Comparison of ENCODE assay signal across 8 cellular contexts in the genomic region with DNA sequence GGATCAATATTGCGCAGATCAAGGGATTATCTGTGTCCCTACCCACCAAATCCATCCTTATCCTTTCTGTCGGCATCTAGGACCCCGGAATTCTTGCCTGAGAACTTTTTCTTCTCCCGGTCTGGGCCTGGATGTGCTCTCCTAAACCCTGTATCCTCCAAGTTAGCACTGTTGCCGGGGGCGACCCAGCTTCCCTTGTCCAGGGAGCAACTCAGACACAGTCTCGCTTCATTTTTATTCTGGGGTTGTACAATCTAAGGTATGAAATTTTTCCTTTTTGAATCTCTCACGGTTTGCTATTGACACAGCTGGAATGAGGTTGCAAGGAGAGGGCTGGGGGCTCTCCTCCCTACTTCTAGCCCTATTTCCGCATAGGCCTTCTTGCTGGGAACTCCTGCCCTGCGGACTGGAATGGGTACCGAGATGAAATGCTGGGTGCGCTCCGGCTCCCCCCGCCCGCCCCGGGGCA. TPM values are rescaled to one million over a fixed set of nuclear protein-coding genes. Genes with fewer than 3 reads are reported as not detected.
A peak's percentile ranks its signal among the peaks of the same experiment; 100 is the strongest.
DNase-seq lines count a peak whose midpoint lies in the region; ATAC-seq and TF ChIP-seq lines count a peak whose summit lies in the region.

No MANE protein-coding gene starts in this region.

- H3K9ac ChIP-seq in MM.1S (ENCODE audit: low read length), result peak overlapping the region; percentile 83; the same call in 1 of the 2 replicates

- peaks cover 34% of the 10 kb centered on the region for H3K4me1 Mint-ChIP-seq in nephron progenitor cell

- H3K9me3 ChIP-seq in MM.1S (replicated peaks; ENCODE audit: insufficient read depth, low read length) (no peaks in the 10 kb centered on the region), ectodermal cell (ENCODE audit: control insufficient read depth, low read length) (no peaks in the 10 kb centered on the region)

- peaks cover 4% of the 10 kb centered on the region; the same call in 1 of the 2 replicates for H3K4me1 ChIP-seq in MM.1S (ENCODE audit: low read length)
- H3K4me1 ChIP-seq in ectodermal cell (ENCODE audit: control insufficient read depth, insufficient read depth, low read length), result no peaks in the 10 kb centered on the region

- H3K27me3 ChIP-seq in MM.1S (replicated peaks; ENCODE audit: insufficient read depth, low read length) (no peaks in the 10 kb centered on the region), ectodermal cell (ENCODE audit: control insufficient read depth, insufficient read depth, low read length, poor library complexity, severe bottlenecking) (no peaks in the 10 kb centered on the region)

- H3F3A ChIP-seq in MM.1S (ENCODE audit: insufficient read depth, low read length), result no peaks in the 10 kb centered on the region

- H4K20me1 ChIP-seq in MM.1S (ENCODE audit: insufficient read depth, low read length), result no peaks in the 10 kb centered on the region

- H3K4me3 Mint-ChIP-seq in nephron progenitor cell, result peak overlapping the region; percentile 96

- H3K9me3 Mint-ChIP-seq in nephron progenitor cell, result no peaks in the 10 kb centered on the region

- peak overlapping the region; percentile 97 for H3K27ac Mint-ChIP-seq in nephron progenitor cell

- ATAC-seq in GM19467 (IDR thresholded peaks at IDR 0.05; ENCODE audit: unreplicated experiment), result no peak
- no peak for ATAC-seq in GM21360 (IDR thresholded peaks at IDR 0.05; ENCODE audit: unreplicated experiment)
- no peak for ATAC-seq in HG03039 (IDR thresholded peaks at IDR 0.05; ENCODE audit: unreplicated experiment)

- DNase-seq in GM12864 (ENCODE audit: low read depth) (no peak), MM.1S (no peak), nephron progenitor cell (peak; percentile 30), GOT3 (lab: John Stamatoyannopoulos, UW) (no peak)

- H3K36me3 Mint-ChIP-seq in nephron progenitor cell (ENCODE audit: low read depth), result peaks cover 22% of the 10 kb centered on the region

- H3K27me3 Mint-ChIP-seq in nephron progenitor cell (ENCODE audit: low read depth, poor library complexity), result peaks cover 2% of the 10 kb centered on the region

- H3K4me3 ChIP-seq in GM12864 (ENCODE audit: low read depth, low read length), result peak overlapping the region; percentile 94; the same call in 1 of the 2 replicates
- H3K4me3 ChIP-seq in MM.1S (ENCODE audit: low read length), result peak overlapping the region; percentile 85; the same call in 1 of the 2 replicates
- H3K4me3 ChIP-seq in ectodermal cell (ENCODE audit: insufficient read depth, low read depth, low read length), result peak overlapping the region; percentile 58

- H3K4me2 ChIP-seq in MM.1S (ENCODE audit: low read depth, low read length), result peak overlapping the region; percentile 85; the same call in 1 of the 2 replicates

- H3K36me3 ChIP-seq in MM.1S (replicated peaks; ENCODE audit: insufficient read depth, low read length), result no peaks in the 10 kb centered on the region
- H3K36me3 ChIP-seq in ectodermal cell (ENCODE audit: control insufficient read depth, insufficient read depth, low read length), result no peaks in the 10 kb centered on the region

- 36 to 39% methylated on average over 16 of the region's 16 CpGs for WGBS in ectodermal cell, 2 experiments

- TF ChIP-seq CTCF in GM12864 (IDR thresholded peaks at IDR 0.05; ENCODE audit: low read depth, low read length, missing control alignments), result no peak
- TF ChIP-seq CTCF in MM.1S (IDR thresholded peaks at IDR 0.05; ENCODE audit: low read length), result no peak
- TF ChIP-seq CTCF in nephron progenitor cell (IDR thresholded peaks at IDR 0.05), result no peak

- no peak overlapping the region for H3K27ac ChIP-seq in MM.1S (ENCODE audit: low read length)
- peak overlapping the region; percentile 69 for H3K27ac ChIP-seq in ectodermal cell (ENCODE audit: insufficient read depth, low read depth, low read length, poor library complexity, severe bottlenecking)

- no peaks in the 10 kb centered on the region for H3K9me2 ChIP-seq in MM.1S (replicated peaks; ENCODE audit: insufficient read depth, low read length)

- H2AFZ ChIP-seq in MM.1S (ENCODE audit: low read length), result 0 out of 2 replicates have a peak overlapping the region, but pooled peaks have one; percentile 65

- peaks cover 36% of the 10 kb centered on the region for H3K79me2 ChIP-seq in MM.1S (ENCODE audit: low read length)

RNA-seq across cellular contexts. Expression of gene PNP, which starts 0.4 kb away (rescaled TPM):
- 40.5 TPM for polyA plus RNA-seq in ectodermal cell (2013, experiment 1 of 4)
- polyA plus RNA-seq in ectodermal cell (2013, experiment 2 of 4), result 37.2 TPM
- 33.3 TPM for polyA plus RNA-seq in ectodermal cell (2013, experiment 3 of 4)
- polyA plus RNA-seq in ectodermal cell (2013, experiment 4 of 4), result 36.2 TPM

RNA-seq across cellular contexts. Expression of gene PIP4P1, which starts 7.6 kb away (rescaled TPM):
- polyA plus RNA-seq in ectodermal cell (2013, experiment 1 of 4), result 48.1 TPM
- polyA plus RNA-seq in ectodermal cell (2013, experiment 2 of 4), result 45.3 TPM
- polyA plus RNA-seq in ectodermal cell (2013, experiment 3 of 4), result 45.1 TPM
- polyA plus RNA-seq in ectodermal cell (2013, experiment 4 of 4), result 40.7 TPM

RNA-seq across cellular contexts. Expression of gene APEX1, which starts 13.8 kb away (rescaled TPM):
- polyA plus RNA-seq in ectodermal cell (2013, experiment 1 of 4), result 359 TPM
- 336 TPM for polyA plus RNA-seq in ectodermal cell (2013, experiment 2 of 4)
- polyA plus RNA-seq in ectodermal cell (2013, experiment 3 of 4), result 281 TPM
- polyA plus RNA-seq in ectodermal cell (2013, experiment 4 of 4), result 318 TPM

RNA-seq across cellular contexts. Expression of gene OSGEP, which starts 14.2 kb away (rescaled TPM):
- 51.8 TPM for polyA plus RNA-seq in ectodermal cell (2013, experiment 1 of 4)
- polyA plus RNA-seq in ectodermal cell (2013, experiment 2 of 4), result 55.7 TPM
- polyA plus RNA-seq in ectodermal cell (2013, experiment 3 of 4), result 31.8 TPM
- polyA plus RNA-seq in ectodermal cell (2013, experiment 4 of 4), result 37.8 TPM

RNA-seq across cellular contexts. Expression of gene KLHL33, which starts 32.8 kb away (rescaled TPM):
- 0.09 TPM for polyA plus RNA-seq in ectodermal cell (2013, experiment 1 of 4)
- polyA plus RNA-seq in ectodermal cell (2013, experiment 2 of 4), result not detected
- polyA plus RNA-seq in ectodermal cell (2013, experiment 3 of 4), result not detected
- polyA plus RNA-seq in ectodermal cell (2013, experiment 4 of 4), result not detected
